ENCODE assay signal across 10 cellular contexts in genomic region chr17:80071116-80071980, GRCh38. TPM values are rescaled to one million over a fixed set of nuclear protein-coding genes. Genes with fewer than 3 reads are reported as not detected.
DNase-seq lines count a peak whose midpoint lies in the region; ATAC-seq and TF ChIP-seq lines count a peak whose summit lies in the region.
"Had no signal": no experiment of that assay in that cellular context is flagged by ENCODE, and none has a peak within 500 bp of the region (broad histone marks: within the 10 kb centered on the region; RNA-seq: fewer than 3 reads in every experiment).

No MANE protein-coding gene starts in this region.

- CTCF ChIA-PET in activated CD8-positive, alpha-beta memory T cell treated with anti-CD3 and anti-CD28 coated beads, Interleukin-2, amount 10 ng/mL, durations not matched to agents 7 days and 5 days (lab: Charles Lee) = interaction anchor here (1.4 to 5.4 kb wide), 2 partner anchors 30 to 63 kb away, joined by 4 to 16 read pairs; partner anchors contain the start of gene GAA
- CTCF ChIA-PET in activated naive CD4-positive, alpha-beta T cell treated with anti-CD3 and anti-CD28 coated beads, Interleukin-2, amount 10 ng/mL, durations not matched to agents 7 days and 5 days (lab: Charles Lee) = interaction anchor here (0.6 kb wide), 1 partner anchor 410 kb away, joined by 6 read pairs; no protein-coding TSS in a partner anchor

- no peak for DNase-seq in natural killer cell treated with Interleukin-12 subunit alpha and Interleukin-12 subunit beta and Interleukin-15 and Interleukin-18, amount 100 ng/mL, for 72 hours (ENCODE audit: low spot score)
- DNase-seq in natural killer cell = no peak
- DNase-seq in fibroblast of mammary gland (ENCODE audit: low read depth) = peak; percentile 14
- no peak for DNase-seq in AML-193 (lab: John Stamatoyannopoulos, UW)
- DNase-seq in activated CD8-positive, alpha-beta memory T cell treated with anti-CD3 and anti-CD28 coated beads, Interleukin-2, amount 10 ng/mL, durations not matched to agents 7 days and 5 days = no peak
- no peak for DNase-seq in NOMO-1 treated with dmso at 0.1 percent for 144 hours (lab: John Stamatoyannopoulos, UW; ENCODE audit: unreplicated experiment)
- no peak for DNase-seq in activated naive CD4-positive, alpha-beta T cell treated with anti-CD3 and anti-CD28 coated beads, Interleukin-2, amount 10 ng/mL, durations not matched to agents 7 days and 5 days
- DNase-seq: ACHN; activated T-cell treated with anti-CD3 and anti-CD28 coated beads, Interleukin-2, amount 50 U/mL, for 1 hour had no signal

- H3K27me3 Mint-ChIP-seq in natural killer cell treated with Interleukin-12 subunit alpha and Interleukin-12 subunit beta and Interleukin-15 and Interleukin-18, amount 100 ng/mL, for 72 hours = peaks cover 0 to 12% of the 10 kb centered on the region in 2 donors
- H3K27me3 Mint-ChIP-seq in natural killer cell (ENCODE audit: low read depth in 2 of 2) (peaks cover 0 to 10% of the 10 kb centered on the region in 2 donors), nephron (ENCODE audit: low read depth) (peaks cover 5% of the 10 kb centered on the region)
- peaks cover 7% of the 10 kb centered on the region for H3K27me3 Mint-ChIP-seq in activated CD8-positive, alpha-beta memory T cell treated with anti-CD3 and anti-CD28 coated beads, Interleukin-2, amount 10 ng/mL, durations not matched to agents 7 days and 5 days
- peaks cover 16% of the 10 kb centered on the region for H3K27me3 Mint-ChIP-seq in activated naive CD4-positive, alpha-beta T cell treated with anti-CD3 and anti-CD28 coated beads, Interleukin-2, amount 10 ng/mL, durations not matched to agents 7 days and 5 days

- no peak overlapping the region for H3K27ac Mint-ChIP-seq in natural killer cell treated with Interleukin-12 subunit alpha and Interleukin-12 subunit beta and Interleukin-15 and Interleukin-18, amount 100 ng/mL, for 72 hours
- no peak overlapping the region for H3K27ac Mint-ChIP-seq in natural killer cell
- peak overlapping the region in 2 of 3 experiments; percentile 46 to 59 for H3K27ac Mint-ChIP-seq in nephron
- no peak overlapping the region for H3K27ac Mint-ChIP-seq in activated CD8-positive, alpha-beta memory T cell treated with anti-CD3 and anti-CD28 coated beads, Interleukin-2, amount 10 ng/mL, durations not matched to agents 7 days and 5 days
- no peak overlapping the region for H3K27ac Mint-ChIP-seq in activated naive CD4-positive, alpha-beta T cell treated with anti-CD3 and anti-CD28 coated beads, Interleukin-2, amount 10 ng/mL, durations not matched to agents 7 days and 5 days

- no peak for ATAC-seq in natural killer cell treated with Interleukin-12 subunit alpha and Interleukin-12 subunit beta and Interleukin-15 and Interleukin-18, amount 100 ng/mL, for 72 hours
- ATAC-seq in natural killer cell = no peak
- no peak for ATAC-seq in activated CD8-positive, alpha-beta memory T cell treated with anti-CD3 and anti-CD28 coated beads, Interleukin-2, amount 10 ng/mL, durations not matched to agents 7 days and 5 days

- TF ChIP-seq CTCF in natural killer cell (IDR thresholded peaks at IDR 0.05) (no peak), fibroblast of mammary gland (conservative IDR thresholded peaks at IDR 0.05; ENCODE audit: control insufficient read depth, insufficient read depth, low read depth, low read length) (no peak), nephron (IDR thresholded peaks at IDR 0.05; ENCODE audit: unreplicated experiment in 3 of 3) (no peak)

- no peaks in the 10 kb centered on the region for H3K9me3 Mint-ChIP-seq in natural killer cell treated with Interleukin-12 subunit alpha and Interleukin-12 subunit beta and Interleukin-15 and Interleukin-18, amount 100 ng/mL, for 72 hours
- H3K9me3 Mint-ChIP-seq in natural killer cell (no peaks in the 10 kb centered on the region), nephron (no peaks in the 10 kb centered on the region)
- H3K9me3 Mint-ChIP-seq in activated CD8-positive, alpha-beta memory T cell treated with anti-CD3 and anti-CD28 coated beads, Interleukin-2, amount 10 ng/mL, durations not matched to agents 7 days and 5 days (ENCODE audit: low read depth) = no peaks in the 10 kb centered on the region
- H3K9me3 Mint-ChIP-seq in activated naive CD4-positive, alpha-beta T cell treated with anti-CD3 and anti-CD28 coated beads, Interleukin-2, amount 10 ng/mL, durations not matched to agents 7 days and 5 days = no peaks in the 10 kb centered on the region

- intact Hi-C loops in natural killer cell (cut with micrococcal nuclease) = no loop called here

- peak overlapping the region; percentile 68 for H3K4me3 Mint-ChIP-seq in natural killer cell treated with Interleukin-12 subunit alpha and Interleukin-12 subunit beta and Interleukin-15 and Interleukin-18, amount 100 ng/mL, for 72 hours
- H3K4me3 Mint-ChIP-seq in natural killer cell (no peak overlapping the region), nephron (no peak overlapping the region)
- H3K4me3 Mint-ChIP-seq in activated CD8-positive, alpha-beta memory T cell treated with anti-CD3 and anti-CD28 coated beads, Interleukin-2, amount 10 ng/mL, durations not matched to agents 7 days and 5 days = no peak overlapping the region
- no peak overlapping the region for H3K4me3 Mint-ChIP-seq in activated naive CD4-positive, alpha-beta T cell treated with anti-CD3 and anti-CD28 coated beads, Interleukin-2, amount 10 ng/mL, durations not matched to agents 7 days and 5 days

- H3K4me1 Mint-ChIP-seq in natural killer cell treated with Interleukin-12 subunit alpha and Interleukin-12 subunit beta and Interleukin-15 and Interleukin-18, amount 100 ng/mL, for 72 hours (ENCODE audit: low read depth in 2 of 2) = peaks cover 3 to 5% of the 10 kb centered on the region in 2 donors
- peaks cover 0 to 11% of the 10 kb centered on the region in 2 donors for H3K4me1 Mint-ChIP-seq in natural killer cell
- peaks cover 25% of the 10 kb centered on the region for H3K4me1 Mint-ChIP-seq in nephron
- H3K4me1 Mint-ChIP-seq in activated CD8-positive, alpha-beta memory T cell treated with anti-CD3 and anti-CD28 coated beads, Interleukin-2, amount 10 ng/mL, durations not matched to agents 7 days and 5 days = peaks cover 4% of the 10 kb centered on the region
- peaks cover 13% of the 10 kb centered on the region for H3K4me1 Mint-ChIP-seq in activated naive CD4-positive, alpha-beta T cell treated with anti-CD3 and anti-CD28 coated beads, Interleukin-2, amount 10 ng/mL, durations not matched to agents 7 days and 5 days

- H3K4me3 ChIP-seq in fibroblast of mammary gland (ENCODE audit: control insufficient read depth, low read depth, low read length) = peak overlapping the region; percentile 24

- no peaks in the 10 kb centered on the region for H3K36me3 Mint-ChIP-seq in natural killer cell treated with Interleukin-12 subunit alpha and Interleukin-12 subunit beta and Interleukin-15 and Interleukin-18, amount 100 ng/mL, for 72 hours
- H3K36me3 Mint-ChIP-seq in natural killer cell (no peaks in the 10 kb centered on the region), nephron (ENCODE audit: low read depth) (peaks cover 5% of the 10 kb centered on the region)
- no peaks in the 10 kb centered on the region for H3K36me3 Mint-ChIP-seq in activated CD8-positive, alpha-beta memory T cell treated with anti-CD3 and anti-CD28 coated beads, Interleukin-2, amount 10 ng/mL, durations not matched to agents 7 days and 5 days
- no peaks in the 10 kb centered on the region for H3K36me3 Mint-ChIP-seq in activated naive CD4-positive, alpha-beta T cell treated with anti-CD3 and anti-CD28 coated beads, Interleukin-2, amount 10 ng/mL, durations not matched to agents 7 days and 5 days

RNA-seq across cellular contexts. Expression of gene GAA, which starts 30.0 kb away (rescaled TPM):
- 10 to 100 TPM; 20.9 to 24.0 TPM for total RNA-seq in natural killer cell treated with Interleukin-12 subunit alpha and Interleukin-12 subunit beta and Interleukin-15 and Interleukin-18, amount 100 ng/mL, for 72 hours
- 10 to 100 TPM; 28.5 to 35.8 (median 32.9) TPM for total RNA-seq in natural killer cell
- total RNA-seq in activated CD8-positive, alpha-beta memory T cell treated with anti-CD3 and anti-CD28 coated beads, Interleukin-2, amount 10 ng/mL, durations not matched to agents 7 days and 5 days = 10 to 100 TPM; 31.9 to 34.7 TPM

RNA-seq across cellular contexts. Expression of gene CCDC40, which starts 34.9 kb away (rescaled TPM):
- under 1 TPM in 1 of 2 donors, not detected in 1; 0.56 TPM for total RNA-seq in natural killer cell treated with Interleukin-12 subunit alpha and Interleukin-12 subunit beta and Interleukin-15 and Interleukin-18, amount 100 ng/mL, for 72 hours
- 1 to 10 TPM in 2 of 3 donors, under 1 TPM in 1; 0.95 to 2.4 (median 1.5) TPM for total RNA-seq in natural killer cell
- total RNA-seq in activated CD8-positive, alpha-beta memory T cell treated with anti-CD3 and anti-CD28 coated beads, Interleukin-2, amount 10 ng/mL, durations not matched to agents 7 days and 5 days = under 1 TPM; 0.20 to 0.84 TPM

RNA-seq across cellular contexts. Expression of gene TBC1D16, which starts 35.7 kb away (rescaled TPM):
- total RNA-seq in natural killer cell treated with Interleukin-12 subunit alpha and Interleukin-12 subunit beta and Interleukin-15 and Interleukin-18, amount 100 ng/mL, for 72 hours = 1 to 10 TPM; 1.1 to 3.2 TPM
- total RNA-seq in natural killer cell = under 1 TPM; 0.49 to 1.00 (median 0.65) TPM
- 1 to 10 TPM; 1.2 to 2.8 TPM for total RNA-seq in activated CD8-positive, alpha-beta memory T cell treated with anti-CD3 and anti-CD28 coated beads, Interleukin-2, amount 10 ng/mL, durations not matched to agents 7 days and 5 days

Comparison
In these comparisons a context has a peak if more than half of its experiments do, and no peak if none do; other contexts are left out.
1. H3K27ac Mint-ChIP-seq: peak in nephron (2 of 3); none in natural killer cell treated with Interleukin-12 subunit alpha and Interleukin-12 subunit beta and Interleukin-15 and Interleukin-18, amount 100 ng/mL, for 72 hours (0 of 2), natural killer cell (0 of 2), activated CD8-positive, alpha-beta memory T cell treated with anti-CD3 and anti-CD28 coated beads, Interleukin-2, amount 10 ng/mL, durations not matched to agents 7 days and 5 days (single experiment) and activated naive CD4-positive, alpha-beta T cell treated with anti-CD3 and anti-CD28 coated beads, Interleukin-2, amount 10 ng/mL, durations not matched to agents 7 days and 5 days (single experiment).